In genomic region chr6:44100088-44100550, GRCh38 we compare ENCODE assay signal across 8 cellular contexts. TPM values are rescaled to one million over a fixed set of nuclear protein-coding genes. Genes with fewer than 3 reads are reported as not detected.
DNase-seq lines count a peak whose midpoint lies in the region; ATAC-seq and TF ChIP-seq lines count a peak whose summit lies in the region.

No MANE protein-coding gene starts in this region.

- H3K4me2 ChIP-seq in neural cell (ENCODE audit: low read length) = no peak overlapping the region

- no peak overlapping the region for H3K4me3 ChIP-seq in neural cell (ENCODE audit: low read length)

- H3K36me3 ChIP-seq in neural cell (ENCODE audit: insufficient read depth, low read length) = no peaks in the 10 kb centered on the region

- no peaks in the 10 kb centered on the region for H3K9me3 Mint-ChIP-seq in activated CD4-positive, alpha-beta memory T cell treated with anti-CD3 and anti-CD28 coated beads for 36 hours
- H3K9me3 Mint-ChIP-seq in activated CD4-positive, alpha-beta memory T cell treated with anti-CD3 and anti-CD28 coated beads, Interleukin-2, amount 10 ng/mL, durations not matched to agents 7 days and 5 days = no peaks in the 10 kb centered on the region

- no peaks in the 10 kb centered on the region for H4K20me1 ChIP-seq in neural cell (ENCODE audit: insufficient read depth)

- H3F3A ChIP-seq in neural cell (ENCODE audit: insufficient read depth, low read length, poor library complexity, severe bottlenecking) = no peaks in the 10 kb centered on the region

- H3K9ac ChIP-seq in neural cell (ENCODE audit: low read length) = no peak overlapping the region

- DNase-seq in activated CD4-positive, alpha-beta memory T cell treated with anti-CD3 and anti-CD28 coated beads for 36 hours = peak; percentile 25
- no peak for DNase-seq in activated CD4-positive, alpha-beta memory T cell treated with anti-CD3 and anti-CD28 coated beads, Interleukin-2, amount 10 ng/mL, durations not matched to agents 7 days and 5 days
- peak; percentile 38 for DNase-seq in OCI-M1 (lab: John Stamatoyannopoulos, UW)
- DNase-seq in dedifferentiated amniotic fluid mesenchymal stem cell (ENCODE audit: extremely low spot score) = peak; percentile 19
- DNase-seq in GM19238 (ENCODE audit: insufficient read length, low spot score) = no peak
- no peak for DNase-seq in NCI-H1436 treated with DMSO at 0.1 percent for 48 hours (lab: John Stamatoyannopoulos, UW)

- peak; percentile 51 for TF ChIP-seq CTCF in neural cell (IDR thresholded peaks at IDR 0.05; ENCODE audit: poor library complexity, severe bottlenecking)

- H3K9me2 ChIP-seq in neural cell (ENCODE audit: insufficient read depth, low read length) = no peaks in the 10 kb centered on the region

- peaks cover 1% of the 10 kb centered on the region for H3K36me3 Mint-ChIP-seq in activated CD4-positive, alpha-beta memory T cell treated with anti-CD3 and anti-CD28 coated beads for 36 hours
- H3K36me3 Mint-ChIP-seq in activated CD4-positive, alpha-beta memory T cell treated with anti-CD3 and anti-CD28 coated beads, Interleukin-2, amount 10 ng/mL, durations not matched to agents 7 days and 5 days (ENCODE audit: low read depth) = no peaks in the 10 kb centered on the region

- CTCF ChIA-PET in activated CD4-positive, alpha-beta memory T cell treated with anti-CD3 and anti-CD28 coated beads for 36 hours (lab: Charles Lee) = interaction anchor here (0.5 to 3.0 kb wide), 9 partner anchors 9 to 387 kb away, joined by 3 to 22 read pairs (median 3); no protein-coding TSS in a partner anchor
- CTCF ChIA-PET in activated CD4-positive, alpha-beta memory T cell treated with anti-CD3 and anti-CD28 coated beads, Interleukin-2, amount 10 ng/mL, durations not matched to agents 7 days and 5 days (lab: Charles Lee) = interaction anchor here (1.5 to 4.7 kb wide), 2 partner anchors 49 to 137 kb away, joined by 5 to 30 read pairs; no protein-coding TSS in a partner anchor

- H3K9me3 ChIP-seq in neural cell (ENCODE audit: low read length) = no peaks in the 10 kb centered on the region

- peak; percentile 24 for TF ChIP-seq RAD21 in neural cell (conservative IDR thresholded peaks at IDR 0.05)

- no peak overlapping the region for H3K27ac Mint-ChIP-seq in activated CD4-positive, alpha-beta memory T cell treated with anti-CD3 and anti-CD28 coated beads for 36 hours
- no peak overlapping the region for H3K27ac Mint-ChIP-seq in activated CD4-positive, alpha-beta memory T cell treated with anti-CD3 and anti-CD28 coated beads, Interleukin-2, amount 10 ng/mL, durations not matched to agents 7 days and 5 days

- no peaks in the 10 kb centered on the region for H3K79me2 ChIP-seq in neural cell (replicated peaks; ENCODE audit: insufficient read depth, low read length)

- no peak overlapping the region for H3K4me3 Mint-ChIP-seq in activated CD4-positive, alpha-beta memory T cell treated with anti-CD3 and anti-CD28 coated beads for 36 hours
- no peak overlapping the region for H3K4me3 Mint-ChIP-seq in activated CD4-positive, alpha-beta memory T cell treated with anti-CD3 and anti-CD28 coated beads, Interleukin-2, amount 10 ng/mL, durations not matched to agents 7 days and 5 days

- H3K27me3 ChIP-seq in neural cell (ENCODE audit: insufficient read depth, low read depth, low read length) = no peaks in the 10 kb centered on the region

- H3K27ac ChIP-seq in neural cell (ENCODE audit: low read length) = no peak overlapping the region

- no peak for TF ChIP-seq EP300 in neural cell (conservative IDR thresholded peaks at IDR 0.05; ENCODE audit: poor library complexity, severe bottlenecking)

- H2AFZ ChIP-seq in neural cell (ENCODE audit: low read depth, low read length) = no peak overlapping the region

- peaks cover 2% of the 10 kb centered on the region for H3K4me1 Mint-ChIP-seq in activated CD4-positive, alpha-beta memory T cell treated with anti-CD3 and anti-CD28 coated beads for 36 hours (ENCODE audit: low read depth)
- peaks cover 11% of the 10 kb centered on the region for H3K4me1 Mint-ChIP-seq in activated CD4-positive, alpha-beta memory T cell treated with anti-CD3 and anti-CD28 coated beads, Interleukin-2, amount 10 ng/mL, durations not matched to agents 7 days and 5 days

- POLR2A ChIA-PET in activated CD4-positive, alpha-beta memory T cell treated with anti-CD3 and anti-CD28 coated beads for 36 hours (lab: Charles Lee) = no interaction called here
- POLR2A ChIA-PET in activated CD4-positive, alpha-beta memory T cell treated with anti-CD3 and anti-CD28 coated beads, Interleukin-2, amount 10 ng/mL, durations not matched to agents 7 days and 5 days (lab: Charles Lee) = no interaction called here

- no peak for ATAC-seq in GM21529 (IDR thresholded peaks at IDR 0.05; ENCODE audit: unreplicated experiment)

- intact Hi-C loops in activated CD4-positive, alpha-beta memory T cell treated with anti-CD3 and anti-CD28 coated beads for 36 hours (cut with micrococcal nuclease) = no loop called here

- H3K27me3 Mint-ChIP-seq in activated CD4-positive, alpha-beta memory T cell treated with anti-CD3 and anti-CD28 coated beads for 36 hours = no peaks in the 10 kb centered on the region
- no peaks in the 10 kb centered on the region for H3K27me3 Mint-ChIP-seq in activated CD4-positive, alpha-beta memory T cell treated with anti-CD3 and anti-CD28 coated beads, Interleukin-2, amount 10 ng/mL, durations not matched to agents 7 days and 5 days

TF ChIP-seq in neural cell, 6 proteins besides CTCF, POLR2A, EP300 and RAD21:
- no peak for TF ChIP-seq TAF1 (IDR thresholded peaks at IDR 0.05; ENCODE audit: low read depth)
- peak; percentile 28 for TF ChIP-seq SMC3 (conservative IDR thresholded peaks at IDR 0.05; ENCODE audit: poor library complexity)
- no peak for TF ChIP-seq POLR2AphosphoS5 (IDR thresholded peaks at IDR 0.05)

RNA-seq across cellular contexts. Expression of gene MRPL14, which starts 27.1 kb away (rescaled TPM):
- 10 to 100 TPM; 49.5 to 50.1 TPM for total RNA-seq in activated CD4-positive, alpha-beta memory T cell treated with anti-CD3 and anti-CD28 coated beads for 36 hours
- total RNA-seq in activated CD4-positive, alpha-beta memory T cell treated with anti-CD3 and anti-CD28 coated beads, Interleukin-2, amount 10 ng/mL, durations not matched to agents 7 days and 5 days = 10 to 100 TPM; 36.0 to 39.0 TPM
- 66.4 and 70.7 TPM in 2 replicates for polyA plus RNA-seq in neural cell
- polyA minus RNA-seq in neural cell = 36.0 and 37.6 TPM in 2 replicates

RNA-seq across cellular contexts. Expression of gene TMEM63B, which starts 27.2 kb away (rescaled TPM):
- 10 to 100 TPM; 11.6 to 13.0 TPM for total RNA-seq in activated CD4-positive, alpha-beta memory T cell treated with anti-CD3 and anti-CD28 coated beads for 36 hours
- total RNA-seq in activated CD4-positive, alpha-beta memory T cell treated with anti-CD3 and anti-CD28 coated beads, Interleukin-2, amount 10 ng/mL, durations not matched to agents 7 days and 5 days = 10 to 100 TPM; 14.7 to 15.5 TPM
- polyA plus RNA-seq in neural cell = 49.9 and 67.5 TPM in 2 replicates
- 49.8 and 57.9 TPM in 2 replicates for polyA minus RNA-seq in neural cell

RNA-seq across cellular contexts. Expression of gene CAPN11, which starts 58.5 kb away (rescaled TPM):
- total RNA-seq in activated CD4-positive, alpha-beta memory T cell treated with anti-CD3 and anti-CD28 coated beads for 36 hours = under 1 TPM in 1 of 2 experiments, not detected in 1; 0.12 TPM
- total RNA-seq in activated CD4-positive, alpha-beta memory T cell treated with anti-CD3 and anti-CD28 coated beads, Interleukin-2, amount 10 ng/mL, durations not matched to agents 7 days and 5 days = under 1 TPM in 1 of 2 experiments, not detected in 1; 0.13 TPM
- polyA plus RNA-seq in neural cell = not detected in 2 replicates
- polyA minus RNA-seq in neural cell = not detected in 2 replicates

Comparison
In these comparisons a context has a peak if more than half of its experiments do, and no peak if none do; other contexts are left out.
1. DNase-seq: peak in activated CD4-positive, alpha-beta memory T cell treated with anti-CD3 and anti-CD28 coated beads for 36 hours (single experiment), OCI-M1 (single experiment) and dedifferentiated amniotic fluid mesenchymal stem cell (single experiment); none in activated CD4-positive, alpha-beta memory T cell treated with anti-CD3 and anti-CD28 coated beads, Interleukin-2, amount 10 ng/mL, durations not matched to agents 7 days and 5 days (single experiment), GM19238 (single experiment) and NCI-H1436 treated with DMSO at 0.1 percent for 48 hours (single experiment).